In the genomic region with DNA sequence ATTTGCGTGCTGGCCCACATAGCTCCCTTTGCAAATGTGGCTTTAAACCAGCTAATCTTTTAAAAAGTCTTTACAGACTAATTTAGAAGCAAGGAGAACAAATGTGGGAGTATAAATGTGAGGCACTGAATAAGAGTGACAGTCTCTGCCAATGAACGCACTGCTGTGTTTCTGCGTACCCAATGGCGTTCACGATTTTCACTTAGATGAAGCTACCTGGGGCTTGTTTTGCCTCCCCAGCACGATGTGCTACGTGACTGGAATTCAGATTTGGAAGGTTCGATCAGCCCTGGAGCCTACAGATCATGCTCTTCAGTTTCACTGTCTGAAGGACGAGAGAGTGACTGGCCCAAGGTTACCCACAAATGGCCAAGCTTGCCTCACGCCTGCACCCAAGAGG, we compare ENCODE assay signal across 14 cellular contexts. TPM values are rescaled to one million over a fixed set of nuclear protein-coding genes. Genes with fewer than 3 reads are reported as not detected.
DNase-seq lines count a peak whose midpoint lies in the region; ATAC-seq and TF ChIP-seq lines count a peak whose summit lies in the region.
"Had no signal": no experiment of that assay in that cellular context is flagged by ENCODE, and none has a peak within 500 bp of the region (broad histone marks: within the 10 kb centered on the region; RNA-seq: fewer than 3 reads in every experiment).

No MANE protein-coding gene starts in this region.

- H3K27ac Mint-ChIP-seq in chondrocyte (ENCODE audit: unreplicated experiment) = peak overlapping the region; percentile 67
- H3K27ac Mint-ChIP-seq in activated CD4-positive, alpha-beta T cell treated with anti-CD3 and anti-CD28 coated beads, Interleukin-2, amount 10 ng/mL, durations not matched to agents 24 days and 14 days = no peak overlapping the region

- intact Hi-C loops in Right ventricle myocardium superior (cut with DNase I) = no loop called here
- intact Hi-C loops in activated CD4-positive, alpha-beta T cell treated with anti-CD3 and anti-CD28 coated beads, Interleukin-2, amount 10 ng/mL, durations not matched to agents 24 days and 14 days (cut with micrococcal nuclease) = no loop called here

- no peaks in the 10 kb centered on the region for H3K36me3 Mint-ChIP-seq in chondrocyte (ENCODE audit: low read depth)
- no peaks in the 10 kb centered on the region for H3K36me3 Mint-ChIP-seq in activated CD4-positive, alpha-beta T cell treated with anti-CD3 and anti-CD28 coated beads, Interleukin-2, amount 10 ng/mL, durations not matched to agents 24 days and 14 days (ENCODE audit: low read depth)

- TF ChIP-seq CTCF in chondrocyte (IDR thresholded peaks at IDR 0.05) = no peak

- peaks cover 58% of the 10 kb centered on the region for H3K4me1 Mint-ChIP-seq in chondrocyte (ENCODE audit: low read depth)
- no peaks in the 10 kb centered on the region for H3K4me1 Mint-ChIP-seq in activated CD4-positive, alpha-beta T cell treated with anti-CD3 and anti-CD28 coated beads, Interleukin-2, amount 10 ng/mL, durations not matched to agents 24 days and 14 days

- H3K9me3 Mint-ChIP-seq in chondrocyte (ENCODE audit: low read depth) = peaks cover 5% of the 10 kb centered on the region
- H3K9me3 Mint-ChIP-seq in activated CD4-positive, alpha-beta T cell treated with anti-CD3 and anti-CD28 coated beads, Interleukin-2, amount 10 ng/mL, durations not matched to agents 24 days and 14 days = no peaks in the 10 kb centered on the region

- H3K4me3 Mint-ChIP-seq in chondrocyte (ENCODE audit: unreplicated experiment) = no peak overlapping the region
- no peak overlapping the region for H3K4me3 Mint-ChIP-seq in activated CD4-positive, alpha-beta T cell treated with anti-CD3 and anti-CD28 coated beads, Interleukin-2, amount 10 ng/mL, durations not matched to agents 24 days and 14 days

- H3K27me3 Mint-ChIP-seq in chondrocyte (ENCODE audit: low read depth) = peaks cover 2% of the 10 kb centered on the region
- H3K27me3 Mint-ChIP-seq in activated CD4-positive, alpha-beta T cell treated with anti-CD3 and anti-CD28 coated beads, Interleukin-2, amount 10 ng/mL, durations not matched to agents 24 days and 14 days = peaks cover 26% of the 10 kb centered on the region

- DNase-seq in Ammon's horn (ENCODE audit: low spot score) = peak; percentile 49
- DNase-seq in chondrocyte (ENCODE audit: low spot score) = no peak
- peak; percentile 43 for DNase-seq in middle frontal gyrus (ENCODE audit: extremely low spot score, low spot score)
- no peak for DNase-seq in Right ventricle myocardium superior
- no peak for DNase-seq in HT-29 (ENCODE audit: low spot score)
- no peak for DNase-seq in activated CD4-positive, alpha-beta T cell treated with anti-CD3 and anti-CD28 coated beads, Interleukin-2, amount 10 ng/mL, durations not matched to agents 24 days and 14 days
- DNase-seq: DMS53, GF-D8, IMR-90 had no signal

- peak overlapping the region; percentile 27 for H3K27ac ChIP-seq in temporal lobe (ENCODE audit: low read depth, low read length)
- H3K27ac ChIP-seq: 22Rv1, BLaER1 had no signal

- ATAC-seq in Right ventricle myocardium superior (ENCODE audit: poor library complexity) = no peak
- ATAC-seq: HCT116 had no signal

RNA-seq across cellular contexts. Expression of gene CRACDL, which starts 10.8 kb away (rescaled TPM):
- total RNA-seq in chondrocyte (17.0 to 50.4 TPM (median 19.9 TPM) in 3 replicates), temporal lobe (1.2 TPM), Right ventricle myocardium superior (4.4 TPM)
- 7.6 and 9.5 TPM in 2 replicates for total RNA-seq in HT-29 (2014; rRNA removed; shearing (Covaris generic))
- total RNA-seq in activated CD4-positive, alpha-beta T cell treated with anti-CD3 and anti-CD28 coated beads, Interleukin-2, amount 10 ng/mL, durations not matched to agents 24 days and 14 days = 0.07 and 0.12 TPM in 2 replicates
- total RNA-seq: A673, IMR-90 had no signal

Comparison
In these comparisons a context has a peak if more than half of its experiments do, and no peak if none do; other contexts are left out.
1. DNase-seq: peak in Ammon's horn (single experiment) and middle frontal gyrus (single experiment); none in chondrocyte (single experiment), Right ventricle myocardium superior (single experiment), HT-29 (single experiment) and activated CD4-positive, alpha-beta T cell treated with anti-CD3 and anti-CD28 coated beads, Interleukin-2, amount 10 ng/mL, durations not matched to agents 24 days and 14 days (single experiment).